In the genomic region with DNA sequence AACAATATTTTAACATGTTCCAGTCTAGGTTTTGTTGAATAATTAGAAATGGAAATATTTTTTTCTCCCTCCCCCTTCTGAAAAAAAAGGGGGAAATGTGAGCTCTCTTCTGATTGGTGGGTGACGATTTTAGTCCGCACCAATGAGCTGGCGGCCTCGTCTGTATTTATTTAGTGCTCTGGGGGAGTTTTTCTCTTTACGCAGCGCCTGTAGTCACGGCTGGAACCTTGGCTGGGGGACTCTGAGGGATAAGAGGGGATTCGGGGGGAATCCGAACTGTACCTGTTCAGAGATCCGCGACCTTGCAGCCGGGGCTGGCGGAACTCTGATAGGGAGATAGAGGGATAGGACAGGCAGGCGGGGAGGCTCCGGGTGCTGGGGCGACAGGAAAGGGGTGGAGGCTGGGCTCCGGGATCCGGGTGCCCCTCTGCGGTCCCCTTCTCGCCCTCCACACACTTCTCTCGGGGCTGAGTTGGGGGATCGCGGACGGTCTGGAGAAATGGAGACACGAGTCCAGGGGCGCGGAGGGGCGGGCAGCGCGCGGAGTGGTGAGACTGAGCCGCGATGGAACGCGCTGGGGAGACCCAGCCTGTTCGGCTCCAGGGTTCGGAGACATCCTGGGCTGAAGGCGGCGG, we compare ENCODE assay signal across 9 cellular contexts.
DNase-seq lines count a peak whose midpoint lies in the region; TF ChIP-seq lines count a peak whose summit lies in the region.
"Had no signal": no experiment of that assay in that cellular context is flagged by ENCODE, and none has a peak within 500 bp of the region (broad histone marks: within the 10 kb centered on the region; RNA-seq: fewer than 3 reads in every experiment).

No MANE protein-coding gene starts in this region.

- H3K27ac Mint-ChIP-seq in neural progenitor cell: no peak overlapping the region

- no peaks in the 10 kb centered on the region for H3K36me3 Mint-ChIP-seq in neural progenitor cell

- peak overlapping the region; percentile 86 for H3K4me3 Mint-ChIP-seq in neural progenitor cell

- no peaks in the 10 kb centered on the region for H3K9me3 Mint-ChIP-seq in neural progenitor cell

- DNase-seq in D341Med (ENCODE audit: low spot score) (peak; percentile 47), NCI-H1105 (lab: John Stamatoyannopoulos, UW) (peak; percentile 28), coronary artery (ENCODE audit: low spot score) (no peak), neural progenitor cell (ENCODE audit: low spot score) (peak; percentile 60), NCI-H2196 treated with DMSO at 0.1 percent for 48 hours (lab: John Stamatoyannopoulos, UW; ENCODE audit: unreplicated experiment) (no peak), SKM-1 (lab: John Stamatoyannopoulos, UW; ENCODE audit: unreplicated experiment) (no peak), mesenteric fat pad (ENCODE audit: low spot score) (no peak), mucosa of gallbladder (ENCODE audit: low spot score) (no peak)

- peak overlapping the region; percentile 59 for H3K4me3 ChIP-seq in coronary artery
- peak overlapping the region; percentile 57 for H3K4me3 ChIP-seq in neural progenitor cell

- no peaks in the 10 kb centered on the region for H3K79me2 ChIP-seq in neural progenitor cell (ENCODE audit: low read depth)

- peaks cover 85% of the 10 kb centered on the region for H3K27me3 Mint-ChIP-seq in neural progenitor cell (ENCODE audit: insufficient read depth, low read depth)

- peak overlapping the region; percentile 66 for H2AFZ ChIP-seq in neural progenitor cell (replicated peaks)

- H3K9me3 ChIP-seq in neural progenitor cell (ENCODE audit: low read depth): no peaks in the 10 kb centered on the region

- H3F3A ChIP-seq in neural progenitor cell (ENCODE audit: low read depth): peaks cover 19% of the 10 kb centered on the region

- peaks cover 24% of the 10 kb centered on the region for H3K4me1 ChIP-seq in neural progenitor cell

- TF ChIP-seq CTCF in coronary artery (IDR thresholded peaks at IDR 0.05) (no peak), neural progenitor cell (IDR thresholded peaks at IDR 0.05) (no peak)

- H3K27me3 ChIP-seq in neural progenitor cell: peaks cover 100% of the 10 kb centered on the region

- H3K4me1 Mint-ChIP-seq in neural progenitor cell: peaks cover 49% of the 10 kb centered on the region

- H3K4me2 ChIP-seq in neural progenitor cell: peak overlapping the region; percentile 88

- H3K36me3 ChIP-seq in neural progenitor cell: no peaks in the 10 kb centered on the region

- no peak overlapping the region for H3K9ac ChIP-seq in neural progenitor cell

- peaks cover 64% of the 10 kb centered on the region for H4K20me1 ChIP-seq in neural progenitor cell (ENCODE audit: low read depth)

- no peak overlapping the region for H3K27ac ChIP-seq in coronary artery
- no peak overlapping the region for H3K27ac ChIP-seq in neural progenitor cell
- H3K27ac ChIP-seq: VCaP had no signal

Comparison
In these comparisons a context has a peak if more than half of its experiments do, and no peak if none do; other contexts are left out.
1. DNase-seq: peak in D341Med (single experiment), NCI-H1105 (single experiment) and neural progenitor cell (single experiment); none in coronary artery (single experiment), NCI-H2196 treated with DMSO at 0.1 percent for 48 hours (single experiment), SKM-1 (single experiment), mesenteric fat pad (single experiment) and mucosa of gallbladder (single experiment).